8 cellular contexts compared by ENCODE assay signal in genomic region chr12:25051583-25052190, GRCh38.
DNase-seq lines count a peak whose midpoint lies in the region; ATAC-seq and TF ChIP-seq lines count a peak whose summit lies in the region.

No MANE protein-coding gene starts in this region.

- ATAC-seq in DND-41 (ENCODE audit: insufficient read depth, low read depth) (peak; percentile 80), GM21528 (IDR thresholded peaks at IDR 0.05; ENCODE audit: low FRiP score, unreplicated experiment) (peak; percentile 62)

- H3K9me3 ChIP-seq in DND-41 (ENCODE audit: insufficient read depth, low read length, severe bottlenecking) (peaks cover 2% of the 10 kb centered on the region), muscle layer of duodenum (ENCODE audit: control insufficient read depth in 1 of 2, low read length in 2 of 2) (peaks cover 0 to 9% of the 10 kb centered on the region in 2 donors)

- peaks cover 51% of the 10 kb centered on the region for H3K4me1 ChIP-seq in DND-41 (ENCODE audit: insufficient read depth, low read length)
- no peaks in the 10 kb centered on the region for H3K4me1 ChIP-seq in muscle layer of duodenum (ENCODE audit: control insufficient read depth in 1 of 2, insufficient read depth in 2 of 2, low read length in 2 of 2)

- H3K79me2 ChIP-seq in DND-41 (ENCODE audit: insufficient read depth, low read length) = peaks cover 39% of the 10 kb centered on the region

- H4K20me1 ChIP-seq in DND-41 (ENCODE audit: insufficient read depth, low read length) = no peaks in the 10 kb centered on the region

- peak overlapping the region; percentile 41 to 60; a peak in 3 of 4 replicates for H3K4me3 ChIP-seq in DND-41 (ENCODE audit: low read depth in 1 of 2, low read length in 2 of 2)
- H3K4me3 ChIP-seq in muscle layer of duodenum (ENCODE audit: low read depth in 1 of 2, low read length in 2 of 2) = peak overlapping the region in 1 of 2 donors; percentile 45

- DNase-seq in DND-41 = peak; percentile 86
- peak; percentile 55 to 56 for DNase-seq in Kasumi-1 (lab: John Stamatoyannopoulos, UW)
- peak; percentile 46 for DNase-seq in activated T-cell treated with anti-CD3 and anti-CD28 coated beads for 24 hours (ENCODE audit: low read depth)
- DNase-seq in COR-L47 (lab: John Stamatoyannopoulos, UW) = no peak
- DNase-seq in NCI-H1436 treated with DMSO at 0.1 percent for 48 hours (lab: John Stamatoyannopoulos, UW) = no peak
- DNase-seq in substantia nigra (lab: John Stamatoyannopoulos, UW) = no peak

- H3K36me3 ChIP-seq in DND-41 (ENCODE audit: insufficient read depth, low read length) (no peaks in the 10 kb centered on the region), muscle layer of duodenum (ENCODE audit: control insufficient read depth in 1 of 2, insufficient read depth in 2 of 2, low read length in 2 of 2) (no peaks in the 10 kb centered on the region)

- H3K27ac ChIP-seq in DND-41 (ENCODE audit: low read length) (peak overlapping the region; percentile 95), muscle layer of duodenum (ENCODE audit: low read length) (peak overlapping the region; percentile 60), substantia nigra (ENCODE audit: low read depth, low read length, poor library complexity, severe bottlenecking) (no peak overlapping the region)

- H3K9ac ChIP-seq in DND-41 (ENCODE audit: low read depth, low read length) = peak overlapping the region; percentile 65

- TF ChIP-seq CTCF in DND-41 (IDR thresholded peaks at IDR 0.05; ENCODE audit: borderline replicate concordance, extremely low read depth, low read length, poor library complexity, severe bottlenecking) = no peak

- no peaks in the 10 kb centered on the region for H3K27me3 ChIP-seq in DND-41 (ENCODE audit: insufficient read depth, low read length, poor library complexity)
- H3K27me3 ChIP-seq in muscle layer of duodenum (ENCODE audit: low read depth, low read length) = no peaks in the 10 kb centered on the region

- H3K4me2 ChIP-seq in DND-41 (ENCODE audit: insufficient read depth, low read length) = peak overlapping the region; percentile 77

- H2AFZ ChIP-seq in DND-41 (ENCODE audit: low read depth, low read length) = peak overlapping the region; percentile 72

Comparison
In these comparisons a context has a peak if more than half of its experiments do, and no peak if none do; other contexts are left out.
1. DNase-seq: peak in DND-41 (single experiment), Kasumi-1 (2 of 2) and activated T-cell treated with anti-CD3 and anti-CD28 coated beads for 24 hours (single experiment); none in COR-L47 (single experiment), NCI-H1436 treated with DMSO at 0.1 percent for 48 hours (single experiment) and substantia nigra (0 of 49).